Comparison of ENCODE assay signal across 15 cellular contexts in the genomic region with DNA sequence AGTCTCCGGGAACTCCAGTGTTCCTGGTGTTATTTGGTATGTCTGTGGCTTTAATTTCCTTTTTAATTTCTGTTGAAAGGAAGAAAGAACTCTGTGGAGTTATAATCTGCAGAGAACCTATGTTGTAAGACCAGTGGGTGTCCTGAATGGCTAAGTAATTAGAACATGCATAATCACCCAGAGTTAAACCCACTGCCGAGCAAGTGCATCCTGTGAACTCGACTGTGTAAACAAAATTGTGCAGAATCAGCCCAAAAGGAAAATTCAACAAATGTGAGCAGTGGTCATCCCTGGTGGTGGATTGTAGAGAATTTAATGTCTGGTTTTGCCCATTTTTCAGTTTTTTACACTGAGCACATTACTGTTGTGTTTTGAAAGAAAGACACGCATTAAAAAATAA.
DNase-seq lines count a peak whose midpoint lies in the region; FAIRE-seq and TF ChIP-seq lines count a peak whose summit lies in the region.
"Had no signal": no experiment of that assay in that cellular context is flagged by ENCODE, and none has a peak within 500 bp of the region (broad histone marks: within the 10 kb centered on the region; RNA-seq: fewer than 3 reads in every experiment).

No MANE protein-coding gene starts in this region.

- no TSS peak for BruUV-seq in endothelial cell of umbilical vein (replicated peaks; lab: Mats Ljungman, UMichigan)

- intact Hi-C loops in endothelial cell of umbilical vein (cut with micrococcal nuclease), result no loop called here

- H3K4me1 ChIP-seq in endothelial cell of umbilical vein (ENCODE audit: control insufficient read depth, extremely low read depth, insufficient read depth, low read length), result peaks cover 16% of the 10 kb centered on the region

- TF ChIP-seq CTCF in endothelial cell of umbilical vein (IDR thresholded peaks at IDR 0.05; ENCODE audit: extremely low read depth in 1 of 2, insufficient read depth in 1 of 2, low read depth in 1 of 2, low read length in 2 of 2) (no peak), glutamatergic neuron (IDR thresholded peaks at IDR 0.05; ENCODE audit: partially characterized antibody, unreplicated experiment) (no peak)

- dilution Hi-C loops in endothelial cell of umbilical vein (cut with MboI; ENCODE audit: extremely low pct_ligation_motif_present, low sequenced_read_pairs), result no loop called here

- no peak overlapping the region for H3K27ac Mint-ChIP-seq in glutamatergic neuron (ENCODE audit: unreplicated experiment)
- H3K27ac Mint-ChIP-seq: IgD-negative memory B cell had no signal

- no peak overlapping the region for H3K27ac ChIP-seq in endothelial cell of umbilical vein (ENCODE audit: insufficient read depth, low read depth, low read length)
- H3K27ac ChIP-seq: C4-2B had no signal

- peaks cover 4% of the 10 kb centered on the region for H3K9me3 Mint-ChIP-seq in glutamatergic neuron (ENCODE audit: unreplicated experiment)
- H3K9me3 Mint-ChIP-seq: IgD-negative memory B cell had no signal

- FAIRE-seq in endothelial cell of umbilical vein (lab: Jason Lieb, UNC), result no peak

- H3K79me2 ChIP-seq in endothelial cell of umbilical vein (ENCODE audit: control insufficient read depth, insufficient read depth, low read length), result no peaks in the 10 kb centered on the region

- CTCF ChIA-PET in endothelial cell of umbilical vein (lab: Charles Lee), result interaction anchor here (0.6 kb wide), 1 partner anchor 12 kb away, joined by 3 read pairs; no protein-coding TSS in a partner anchor

- no peak overlapping the region for H3K9ac ChIP-seq in endothelial cell of umbilical vein (replicated peaks; ENCODE audit: extremely low read depth, insufficient read depth, low read length)

- peaks cover 17% of the 10 kb centered on the region for H3K4me1 Mint-ChIP-seq in glutamatergic neuron (ENCODE audit: low read depth, unreplicated experiment)
- H3K4me1 Mint-ChIP-seq: IgD-negative memory B cell had no signal

- POLR2A ChIA-PET in endothelial cell of umbilical vein (lab: Charles Lee), result no interaction called here

- H4K20me1 ChIP-seq in endothelial cell of umbilical vein (replicated peaks; ENCODE audit: control insufficient read depth, extremely low read depth, insufficient read depth, low read length), result no peaks in the 10 kb centered on the region

- H3K36me3 Mint-ChIP-seq in glutamatergic neuron (ENCODE audit: unreplicated experiment), result no peaks in the 10 kb centered on the region
- H3K36me3 Mint-ChIP-seq: IgD-negative memory B cell had no signal

- no peak for TF ChIP-seq POLR2A in endothelial cell of umbilical vein (IDR thresholded peaks at IDR 0.05; ENCODE audit: low read depth, low read length)

- H3K27me3 ChIP-seq in endothelial cell of umbilical vein (ENCODE audit: control insufficient read depth in 2 of 2, insufficient read depth in 2 of 2, low read length in 2 of 2), result no peaks in the 10 kb centered on the region

- peak; percentile 53 for DNase-seq in NCI-H146 (lab: John Stamatoyannopoulos, UW)
- DNase-seq in amniotic epithelial cell (ENCODE audit: low read depth), result peak; percentile 60
- peak; percentile 46 for DNase-seq in endothelial cell of umbilical vein (ENCODE audit: low read depth, low spot score)
- DNase-seq in renal cortical epithelial cell (ENCODE audit: low read depth), result peak; percentile 40
- DNase-seq in NCI-H446 treated with DMSO at 0.1 percent for 48 hours (lab: John Stamatoyannopoulos, UW), result no peak
- no peak for DNase-seq in HuH-7.5 (ENCODE audit: low spot score)
- DNase-seq in glutamatergic neuron, result no peak
- DNase-seq: AML-193, DMS79 treated with DMSO at 0.1 percent for 48 hours, MM.1S, NCI-H1092, NCI-H1436 treated with DMSO at 0.1 percent for 48 hours, NCI-H510A had no signal

- no peaks in the 10 kb centered on the region for H3K36me3 ChIP-seq in endothelial cell of umbilical vein (ENCODE audit: control insufficient read depth in 2 of 2, extremely low read depth in 1 of 2, insufficient read depth in 2 of 2, low read length in 2 of 2)

- H3K4me3 Mint-ChIP-seq in glutamatergic neuron (ENCODE audit: unreplicated experiment), result no peak overlapping the region
- H3K4me3 Mint-ChIP-seq: IgD-negative memory B cell had no signal

- H3K9me3 ChIP-seq in endothelial cell of umbilical vein (replicated peaks; ENCODE audit: control insufficient read depth, insufficient read depth, low read length), result no peaks in the 10 kb centered on the region

- H3K4me2 ChIP-seq in endothelial cell of umbilical vein (ENCODE audit: insufficient read depth, low read length), result no peak overlapping the region

- no peak overlapping the region for H2AFZ ChIP-seq in endothelial cell of umbilical vein (ENCODE audit: low read depth, low read length)

- no peaks in the 10 kb centered on the region for H3K9me1 ChIP-seq in endothelial cell of umbilical vein (replicated peaks; ENCODE audit: control insufficient read depth, extremely low read depth, insufficient read depth, low read length)

- H3K4me3 ChIP-seq in endothelial cell of umbilical vein (replicated peaks in 1 of 3; ENCODE audit: insufficient read depth in 1 of 3, low read depth in 1 of 3, low read length in 3 of 3), result no peak overlapping the region

- H3K27me3 Mint-ChIP-seq in glutamatergic neuron (ENCODE audit: unreplicated experiment), result peaks cover 2% of the 10 kb centered on the region

TF ChIP-seq in endothelial cell of umbilical vein, 7 proteins besides CTCF, POLR2A, EP300 and RAD21:
- TF ChIP-seq POLR2AphosphoS5 (IDR thresholded peaks at IDR 0.05; ENCODE audit: insufficient read depth, low read depth, low read length), result no peak
- TF ChIP-seq MAX (IDR thresholded peaks at IDR 0.05; ENCODE audit: insufficient read depth, insufficient read length), result no peak
- no peak for TF ChIP-seq MYC (IDR thresholded peaks at IDR 0.05; ENCODE audit: low read depth, low read length)
- no peak for TF ChIP-seq GATA2 (IDR thresholded peaks at IDR 0.05; ENCODE audit: insufficient read depth, insufficient read length, low read depth, low read length)
- TF ChIP-seq JUN (IDR thresholded peaks at IDR 0.05; ENCODE audit: borderline replicate concordance, insufficient read depth, insufficient read length, low read depth), result no peak
- TF ChIP-seq EZH2 (IDR thresholded peaks at IDR 0.05; ENCODE audit: borderline replicate concordance, low read depth, low read length, severe bottlenecking), result no peak
- no peak for TF ChIP-seq FOS (IDR thresholded peaks at IDR 0.05; ENCODE audit: borderline replicate concordance, insufficient read depth, low read length)
TF ChIP-seq in endothelial cell of umbilical vein: peak in this region for 0.

Comparison
In these comparisons a context has a peak if more than half of its experiments do, and no peak if none do; other contexts are left out.
1. DNase-seq: peak in NCI-H146 (single experiment), amniotic epithelial cell (single experiment), endothelial cell of umbilical vein (single experiment) and renal cortical epithelial cell (single experiment); none in NCI-H446 treated with DMSO at 0.1 percent for 48 hours (single experiment), HuH-7.5 (single experiment) and glutamatergic neuron (single experiment).